In genomic region chr3:76456322-76456721, GRCh38 we compare ENCODE assay signal across 27 cellular contexts.
DNase-seq lines count a peak whose midpoint lies in the region; FAIRE-seq and TF ChIP-seq lines count a peak whose summit lies in the region.
"Had no signal": no experiment of that assay in that cellular context is flagged by ENCODE, and none has a peak within 500 bp of the region (broad histone marks: within the 10 kb centered on the region; RNA-seq: fewer than 3 reads in every experiment).

No MANE protein-coding gene starts in this region.

- H3K36me3 Mint-ChIP-seq in chondrocyte (ENCODE audit: low read depth), result no peaks in the 10 kb centered on the region
- H3K36me3 Mint-ChIP-seq: CD14-positive monocyte; CD8-positive, alpha-beta memory T cell had no signal

- 38 to 68% (median 49%) methylated on average over 3 of the region's 3 CpGs for WGBS in small intestine, 3 donors

- TF ChIP-seq CTCF in keratinocyte (optimal IDR thresholded peaks at IDR 0.05 in 1 of 3, IDR thresholded peaks at IDR 0.05 in 1 of 3, conservative IDR thresholded peaks at IDR 0.05 in 1 of 3; ENCODE audit: extremely low read depth in 1 of 3, insufficient read depth in 2 of 3, low read length in 3 of 3) (no peak), chondrocyte (IDR thresholded peaks at IDR 0.05) (no peak)

- no peaks in the 10 kb centered on the region for H3K27me3 Mint-ChIP-seq in chondrocyte (ENCODE audit: low read depth)
- H3K27me3 Mint-ChIP-seq: CD4-positive, alpha-beta T cell; CD8-positive, alpha-beta memory T cell had no signal

- H3K27me3 ChIP-seq in keratinocyte (ENCODE audit: control insufficient read depth, extremely low read depth, insufficient read depth, low read length) (no peaks in the 10 kb centered on the region), small intestine (ENCODE audit: control insufficient read depth in 2 of 2, insufficient read depth in 2 of 2, low read length in 2 of 2) (no peaks in the 10 kb centered on the region)
- H3K27me3 ChIP-seq: BE2C; BLaER1 treated with 17β-estradiol and CSF1 and Interleukin-3, amounts not matched to agents 10 nM and 100 nM had no signal

- no peak overlapping the region for H3K4me3 Mint-ChIP-seq in chondrocyte (ENCODE audit: unreplicated experiment)
- H3K4me3 Mint-ChIP-seq: CD14-positive monocyte; CD4-positive, alpha-beta T cell; CD8-positive, alpha-beta memory T cell had no signal

- H3K36me3 ChIP-seq in keratinocyte (ENCODE audit: control insufficient read depth in 2 of 2, extremely low read depth in 1 of 2, insufficient read depth in 2 of 2, low read length in 2 of 2) (no peaks in the 10 kb centered on the region), small intestine (ENCODE audit: control insufficient read depth in 2 of 2, insufficient read depth in 2 of 2, low read length in 2 of 2) (no peaks in the 10 kb centered on the region)
- H3K36me3 ChIP-seq: BE2C had no signal

- H3K4me2 ChIP-seq in keratinocyte (ENCODE audit: control insufficient read depth, extremely low read depth, insufficient read depth, low read depth, low read length), result no peak overlapping the region
- H3K4me2 ChIP-seq: BLaER1 treated with 17β-estradiol and CSF1 and Interleukin-3, amounts not matched to agents 10 nM and 100 nM had no signal

- H3K9me1 ChIP-seq in keratinocyte (ENCODE audit: control insufficient read depth, extremely low read depth, insufficient read depth, low read length), result no peaks in the 10 kb centered on the region

- H3K4me1 Mint-ChIP-seq in chondrocyte (ENCODE audit: low read depth), result no peaks in the 10 kb centered on the region
- H3K4me1 Mint-ChIP-seq: CD14-positive monocyte; CD8-positive, alpha-beta memory T cell had no signal

- H3K9me3 Mint-ChIP-seq in chondrocyte (ENCODE audit: low read depth), result peaks cover 3% of the 10 kb centered on the region

- no peak overlapping the region for H3K27ac ChIP-seq in keratinocyte (ENCODE audit: control insufficient read depth, insufficient read depth, low read length)
- no peak overlapping the region for H3K27ac ChIP-seq in small intestine (ENCODE audit: low read depth in 1 of 2, low read length in 1 of 2)
- H3K27ac ChIP-seq: 22Rv1; BLaER1 treated with 17β-estradiol and CSF1 and Interleukin-3, amounts not matched to agents 10 nM and 100 nM; GM23248 had no signal

- H3K9ac ChIP-seq in keratinocyte (ENCODE audit: control insufficient read depth, extremely low read depth, insufficient read depth, low read length), result no peak overlapping the region
- H3K9ac ChIP-seq: BLaER1 treated with 17β-estradiol and CSF1 and Interleukin-3, amounts not matched to agents 10 nM and 100 nM; GM23248 had no signal

- H3K4me3 ChIP-seq in keratinocyte (ENCODE audit: control insufficient read depth in 2 of 3, extremely low read depth in 1 of 3, insufficient read depth in 2 of 3, low read depth in 1 of 3, low read length in 3 of 3) (no peak overlapping the region), small intestine (ENCODE audit: low read depth in 1 of 2, low read length in 2 of 2) (no peak overlapping the region)
- H3K4me3 ChIP-seq: BLaER1 treated with 17β-estradiol and CSF1 and Interleukin-3, amounts not matched to agents 10 nM and 100 nM; GM12878; GM23248 had no signal

- dilution Hi-C loops in keratinocyte (cut with MboI; ENCODE audit: extremely low pct_ligation_motif_present, low sequenced_read_pairs), result no loop called here

- H3K4me1 ChIP-seq in keratinocyte (ENCODE audit: control insufficient read depth, extremely low read depth, insufficient read depth, low read length) (no peaks in the 10 kb centered on the region), small intestine (ENCODE audit: control insufficient read depth in 2 of 2, insufficient read depth in 1 of 2, low read depth in 1 of 2, low read length in 1 of 2) (no peaks in the 10 kb centered on the region)

- FAIRE-seq in keratinocyte (lab: Jason Lieb, UNC) (no peak), small intestine (lab: Jason Lieb, UNC) (peak; percentile 64)
- FAIRE-seq: A204.1, D721Med, GM12878, GM19239, H1 had no signal

- H3K79me2 ChIP-seq in keratinocyte (ENCODE audit: control insufficient read depth, insufficient read depth, low read length), result no peaks in the 10 kb centered on the region

- H3K27ac Mint-ChIP-seq in chondrocyte (ENCODE audit: unreplicated experiment), result no peak overlapping the region
- H3K27ac Mint-ChIP-seq: CD14-positive monocyte; CD4-positive, alpha-beta T cell; CD8-positive, alpha-beta memory T cell had no signal

- no peaks in the 10 kb centered on the region for H4K20me1 ChIP-seq in keratinocyte (ENCODE audit: control insufficient read depth, extremely low read depth, insufficient read depth, low read length)
- H4K20me1 ChIP-seq: BLaER1 treated with 17β-estradiol and CSF1 and Interleukin-3, amounts not matched to agents 10 nM and 100 nM had no signal

- H3K9me3 ChIP-seq in keratinocyte (ENCODE audit: control insufficient read depth, low read depth, low read length), result no peaks in the 10 kb centered on the region
- no peaks in the 10 kb centered on the region for H3K9me3 ChIP-seq in small intestine (ENCODE audit: control insufficient read depth, low read depth)
- H3K9me3 ChIP-seq: BE2C had no signal

- no peak overlapping the region for H2AFZ ChIP-seq in keratinocyte (ENCODE audit: control insufficient read depth, low read length)
- H2AFZ ChIP-seq: GM23248 had no signal

- DNase-seq in NCI-H82 (lab: John Stamatoyannopoulos, UW), result peak; percentile 24
- no peak for DNase-seq in NCI-H82 treated with DMSO at 0.1 percent for 48 hours (lab: John Stamatoyannopoulos, UW; ENCODE audit: unreplicated experiment)
- DNase-seq in amniotic epithelial cell (ENCODE audit: low read depth), result peak; percentile 28
- peak; percentile 25 for DNase-seq in keratinocyte (ENCODE audit: low read depth, low spot score)
- DNase-seq in small intestine, result peak; percentile 3
- no peak for DNase-seq in NCI-H2029 treated with DMSO at 0.1 percent for 48 hours (lab: John Stamatoyannopoulos, UW)
- no peak for DNase-seq in chondrocyte (ENCODE audit: low spot score)
- DNase-seq in AG08395 (ENCODE audit: low spot score), result no peak
- DNase-seq: AML-193; BE2C; CD4-positive, alpha-beta T cell; CD8-positive, alpha-beta memory T cell; DMS 273 treated with DMSO at 0.1 percent for 48 hours; DMS79; EL; GDM1; GM23248; H7; HCEC 1CT had no signal

Comparison
In these comparisons a context has a peak if more than half of its experiments do, and no peak if none do; other contexts are left out.
1. DNase-seq: peak in NCI-H82 (single experiment), amniotic epithelial cell (single experiment), keratinocyte (single experiment) and small intestine (single experiment); none in NCI-H82 treated with DMSO at 0.1 percent for 48 hours (single experiment), NCI-H2029 treated with DMSO at 0.1 percent for 48 hours (single experiment), chondrocyte (single experiment) and AG08395 (single experiment).